Comparison of ENCODE assay signal across 22 cellular contexts in the genomic region with DNA sequence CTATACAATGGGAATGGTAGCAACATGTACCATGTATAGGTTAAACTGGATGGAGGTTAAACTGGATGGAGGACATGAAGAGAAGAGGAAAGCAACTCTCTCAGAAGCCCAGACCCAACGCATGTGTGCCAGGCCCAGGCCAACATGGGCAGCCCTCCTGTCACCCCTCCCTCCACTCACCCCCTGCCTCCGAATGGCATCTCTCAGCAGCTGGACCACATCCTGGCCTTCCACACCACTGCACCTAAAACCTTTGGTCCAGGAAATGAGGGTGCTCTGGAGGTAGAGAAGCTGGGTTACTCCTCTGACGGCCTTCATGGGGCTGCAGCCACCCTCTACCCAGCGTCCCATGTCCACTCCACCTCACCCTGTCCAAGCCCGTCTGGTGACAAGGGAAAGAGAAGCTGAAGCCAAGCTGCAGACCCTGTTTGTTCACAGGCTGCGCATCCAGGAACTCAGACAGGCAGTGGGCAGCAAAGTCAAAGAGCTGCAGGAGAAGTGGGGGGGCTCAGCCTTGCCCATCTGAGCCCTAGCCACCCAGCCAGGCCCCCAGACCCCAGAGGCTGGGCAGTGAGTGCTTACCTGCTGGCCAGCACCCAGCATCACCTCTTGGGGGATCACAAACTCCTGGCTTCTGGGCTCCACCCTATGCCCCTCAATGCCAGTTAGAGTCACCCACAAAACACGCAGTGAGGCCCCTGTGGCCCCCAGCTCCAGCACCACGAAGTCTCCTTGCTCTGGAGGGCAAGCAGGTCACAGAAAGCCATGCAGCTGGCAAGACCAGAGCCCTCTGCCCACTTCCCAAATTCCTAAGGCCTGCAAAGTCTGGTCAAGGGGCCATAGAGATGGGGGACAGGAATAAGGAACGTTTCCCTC. TPM values are rescaled to one million over a fixed set of nuclear protein-coding genes. Genes with fewer than 3 reads are reported as not detected.
"Had no signal": no experiment of that assay in that cellular context is flagged by ENCODE, and none has a peak within 500 bp of the region (broad histone marks: within the 10 kb centered on the region; RNA-seq: fewer than 3 reads in every experiment).

No MANE protein-coding gene starts in this region.

- H3K4me3 ChIP-seq: breast epithelium, colonic mucosa, esophagus squamous epithelium, gastrocnemius medialis, mucosa of descending colon, prostate gland, right atrium auricular region, thyroid gland had no signal

- H3K27ac ChIP-seq: breast epithelium, colonic mucosa, esophagus squamous epithelium, gastrocnemius medialis, prostate gland, right atrium auricular region, thyroid gland had no signal

- ATAC-seq: gastrocnemius medialis; mucosa of descending colon; stimulated activated naive CD8-positive, alpha-beta T cell treated with anti-CD3 and anti-CD28 coated beads, Interleukin-15, Interleukin-2, amounts not matched to agents 100 U/mL and 50 U/mL, for 24 hours had no signal

- H3K27me3 ChIP-seq: breast epithelium, colonic mucosa, gastrocnemius medialis, right atrium auricular region, thyroid gland had no signal

- H3K4me1 Mint-ChIP-seq: endodermal cell, neural crest cell had no signal

- H3K9me3 ChIP-seq: breast epithelium, colonic mucosa, esophagus squamous epithelium, gastrocnemius medialis, mucosa of descending colon, prostate gland, right atrium auricular region, thyroid gland had no signal

- H3K36me3 ChIP-seq: breast epithelium, colonic mucosa, esophagus squamous epithelium, gastrocnemius medialis, prostate gland, right atrium auricular region, thyroid gland had no signal

- H3K4me1 ChIP-seq: breast epithelium, colonic mucosa, esophagus squamous epithelium, gastrocnemius medialis, prostate gland, right atrium auricular region, thyroid gland had no signal

- DNase-seq: activated CD8-positive, alpha-beta memory T cell treated with anti-CD3 and anti-CD28 coated beads, Interleukin-2, amount 50 U/mL, for 4 hours; activated naive CD4-positive, alpha-beta T cell treated with Interleukin-2 at 50 U/mL for 16 hours; activated naive CD8-positive, alpha-beta T cell treated with anti-CD3 and anti-CD28 coated beads, Interleukin-2, amount 10 ng/mL, durations not matched to agents 7 days and 5 days; amniotic stem cell; colonic mucosa; endodermal cell; esophagus squamous epithelium; gastrocnemius medialis; hippocampal formation; stimulated activated CD4-positive, alpha-beta T cell treated with anti-CD3 and anti-CD28 coated beads, Interleukin-12 subunit alpha, Interleukin-12 subunit beta, amount 100 ng/mL, for 4 hours; stimulated activated CD4-positive, alpha-beta T cell treated with anti-CD3 and anti-CD28 coated beads, Interleukin-4, amount 100 ng/mL, for 4 hours; stimulated activated naive CD8-positive, alpha-beta T cell treated with anti-CD3 and anti-CD28 coated beads, Interleukin-15, Interleukin-2, amounts not matched to agents 100 U/mL and 50 U/mL, for 24 hours; substantia nigra; T-helper 9 cell; thyroid gland had no signal

- H3K36me3 Mint-ChIP-seq: activated naive CD8-positive, alpha-beta T cell treated with anti-CD3 and anti-CD28 coated beads, Interleukin-2, amount 10 ng/mL, durations not matched to agents 7 days and 5 days had no signal

- H3K27ac Mint-ChIP-seq: activated naive CD8-positive, alpha-beta T cell treated with anti-CD3 and anti-CD28 coated beads, Interleukin-2, amount 10 ng/mL, durations not matched to agents 7 days and 5 days; activated T-helper 1 cell treated with anti-CD3 and anti-CD28 coated beads, Interleukin-12 subunit alpha, Interleukin-12 subunit beta, Interleukin-2, Interleukin-4 antibody, amounts not matched to agents 30 ng/mL and 10 ng/mL and 1 ng/mL, durations not matched to agents 14 hours and 24 hours and 36 hours had no signal

- H3K9me3 Mint-ChIP-seq: activated naive CD8-positive, alpha-beta T cell treated with anti-CD3 and anti-CD28 coated beads, Interleukin-2, amount 10 ng/mL, durations not matched to agents 7 days and 5 days; activated T-helper 1 cell treated with anti-CD3 and anti-CD28 coated beads, Interleukin-12 subunit alpha, Interleukin-12 subunit beta, Interleukin-2, Interleukin-4 antibody, amounts not matched to agents 30 ng/mL and 10 ng/mL and 1 ng/mL, durations not matched to agents 14 hours and 24 hours and 36 hours; endodermal cell; neural crest cell had no signal

- H3K4me3 Mint-ChIP-seq: activated naive CD8-positive, alpha-beta T cell treated with anti-CD3 and anti-CD28 coated beads, Interleukin-2, amount 10 ng/mL, durations not matched to agents 7 days and 5 days; activated T-helper 1 cell treated with anti-CD3 and anti-CD28 coated beads, Interleukin-12 subunit alpha, Interleukin-12 subunit beta, Interleukin-2, Interleukin-4 antibody, amounts not matched to agents 30 ng/mL and 10 ng/mL and 1 ng/mL, durations not matched to agents 14 hours and 24 hours and 36 hours; endodermal cell; neural crest cell had no signal

RNA-seq across cellular contexts. Expression of gene HK3, which starts 8.5 kb away (rescaled TPM):
- total RNA-seq: neural crest cell, osteocyte had no signal
